In genomic region chr12:47207005-47207717, GRCh38 we compare ENCODE assay signal across 8 cellular contexts.
A peak's percentile ranks its signal among the peaks of the same experiment; 100 is the strongest.
DNase-seq lines count a peak whose midpoint lies in the region; ATAC-seq lines count a peak whose summit lies in the region.

No MANE protein-coding gene starts in this region.

- H3K4me3 Mint-ChIP-seq in IgD-negative memory B cell: peak overlapping the region; percentile 69 to 89 (median 86)
- H3K4me3 Mint-ChIP-seq in activated T-helper 2 cell treated with anti-CD3 and anti-CD28 coated beads, Interferon-gamma antibody, Interleukin-2, Interleukin-4, amounts not matched to agents 10 μg/mL and 5 μg/mL and 100 μg/mL, durations not matched to agents 14 hours and 24 hours and 36 hours (ENCODE audit: low read depth): peak overlapping the region; percentile 60

- intact Hi-C loops in activated T-helper 2 cell treated with anti-CD3 and anti-CD28 coated beads, Interferon-gamma antibody, Interleukin-2, Interleukin-4, amounts not matched to agents 10 μg/mL and 5 μg/mL and 100 μg/mL, durations not matched to agents 14 hours and 24 hours and 36 hours (cut with micrococcal nuclease): loop anchor here (2.0 to 5.0 kb wide), 2 partner anchors 122 to 175 kb away; no protein-coding TSS in a partner anchor
- intact Hi-C loops in sciatic nerve (cut with DNase I): no loop called here

- no peaks in the 10 kb centered on the region for H3K27me3 Mint-ChIP-seq in IgD-negative memory B cell
- H3K27me3 Mint-ChIP-seq in activated T-helper 2 cell treated with anti-CD3 and anti-CD28 coated beads, Interferon-gamma antibody, Interleukin-2, Interleukin-4, amounts not matched to agents 10 μg/mL and 5 μg/mL and 100 μg/mL, durations not matched to agents 14 hours and 24 hours and 36 hours (ENCODE audit: low read depth): no peaks in the 10 kb centered on the region

- H3K4me1 Mint-ChIP-seq in IgD-negative memory B cell: peaks cover 61 to 70% (median 64%) of the 10 kb centered on the region in 3 donors
- peaks cover 58% of the 10 kb centered on the region for H3K4me1 Mint-ChIP-seq in activated T-helper 2 cell treated with anti-CD3 and anti-CD28 coated beads, Interferon-gamma antibody, Interleukin-2, Interleukin-4, amounts not matched to agents 10 μg/mL and 5 μg/mL and 100 μg/mL, durations not matched to agents 14 hours and 24 hours and 36 hours (ENCODE audit: low read depth)

- ATAC-seq in GM18502 (IDR thresholded peaks at IDR 0.05; ENCODE audit: poor library complexity, unreplicated experiment) (peak; percentile 71), GM21528 (IDR thresholded peaks at IDR 0.05; ENCODE audit: low FRiP score, unreplicated experiment) (peak; percentile 67), sciatic nerve (peak; percentile 63)

- no peaks in the 10 kb centered on the region for H3K9me3 Mint-ChIP-seq in IgD-negative memory B cell
- no peaks in the 10 kb centered on the region for H3K9me3 Mint-ChIP-seq in activated T-helper 2 cell treated with anti-CD3 and anti-CD28 coated beads, Interferon-gamma antibody, Interleukin-2, Interleukin-4, amounts not matched to agents 10 μg/mL and 5 μg/mL and 100 μg/mL, durations not matched to agents 14 hours and 24 hours and 36 hours

- H3K36me3 Mint-ChIP-seq in IgD-negative memory B cell: peaks cover 5% of the 10 kb centered on the region
- peaks cover 82% of the 10 kb centered on the region for H3K36me3 Mint-ChIP-seq in activated T-helper 2 cell treated with anti-CD3 and anti-CD28 coated beads, Interferon-gamma antibody, Interleukin-2, Interleukin-4, amounts not matched to agents 10 μg/mL and 5 μg/mL and 100 μg/mL, durations not matched to agents 14 hours and 24 hours and 36 hours (ENCODE audit: low read depth)

- peak; percentile 39 for DNase-seq in activated T-helper 2 cell treated with anti-CD3 and anti-CD28 coated beads, Interferon-gamma antibody, Interleukin-2, Interleukin-4, amounts not matched to agents 10 μg/mL and 5 μg/mL and 100 μg/mL, durations not matched to agents 14 hours and 24 hours and 36 hours (ENCODE audit: low spot score)
- DNase-seq in sciatic nerve (ENCODE audit: low spot score) (no peak), NCI-H446 (lab: John Stamatoyannopoulos, UW) (no peak), NCI-H2029 (lab: John Stamatoyannopoulos, UW) (no peak), retina (no peak)

- peak overlapping the region; percentile 91 to 95 (median 93) for H3K27ac Mint-ChIP-seq in IgD-negative memory B cell
- peak overlapping the region; percentile 86 for H3K27ac Mint-ChIP-seq in activated T-helper 2 cell treated with anti-CD3 and anti-CD28 coated beads, Interferon-gamma antibody, Interleukin-2, Interleukin-4, amounts not matched to agents 10 μg/mL and 5 μg/mL and 100 μg/mL, durations not matched to agents 14 hours and 24 hours and 36 hours
